Comparison of ENCODE assay signal across 8 cellular contexts in the genomic region with DNA sequence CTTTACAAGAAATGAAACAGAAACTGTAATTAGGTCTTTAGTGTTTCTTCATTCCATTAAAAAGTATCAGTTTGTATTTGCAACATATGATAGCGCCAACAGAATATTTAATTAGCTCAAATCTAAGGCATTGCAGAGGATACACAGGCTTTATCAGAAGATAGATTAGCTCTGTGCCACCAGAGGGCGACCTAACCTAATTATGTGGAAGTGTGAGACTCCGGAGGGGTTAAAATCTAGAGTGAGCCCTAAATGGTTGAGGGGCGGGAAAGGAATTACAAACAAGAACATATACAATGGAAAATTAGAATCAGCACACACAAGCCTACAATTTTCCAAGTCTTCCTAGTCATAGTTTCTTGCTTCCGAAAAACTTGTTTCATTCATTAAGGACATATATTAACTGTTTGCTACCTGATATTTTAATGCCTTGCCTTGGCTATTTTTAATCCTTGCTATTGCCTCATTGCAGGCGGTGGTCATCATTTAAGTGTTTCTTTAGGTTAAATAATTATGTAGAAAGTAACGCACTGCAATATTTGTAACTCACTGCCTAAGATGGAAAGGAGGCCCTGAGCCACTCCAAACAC. TPM values are rescaled to one million over a fixed set of nuclear protein-coding genes. Genes with fewer than 3 reads are reported as not detected.
A peak's percentile ranks its signal among the peaks of the same experiment; 100 is the strongest.
DNase-seq lines count a peak whose midpoint lies in the region; ATAC-seq, FAIRE-seq and TF ChIP-seq lines count a peak whose summit lies in the region.

No MANE protein-coding gene starts in this region.

- H3K9me3 Mint-ChIP-seq in osteocyte (ENCODE audit: unreplicated experiment), result no peaks in the 10 kb centered on the region

- no peaks in the 10 kb centered on the region for H3K36me3 ChIP-seq in A673 (ENCODE audit: insufficient read depth, low read length, poor library complexity, severe bottlenecking)

- peaks cover 2% of the 10 kb centered on the region for H3K27me3 Mint-ChIP-seq in osteocyte (ENCODE audit: unreplicated experiment)

- H3K4me3 Mint-ChIP-seq in osteocyte (ENCODE audit: unreplicated experiment), result no peak overlapping the region

- H3K4me3 ChIP-seq in A673 (ENCODE audit: low read depth, low read length, poor library complexity, severe bottlenecking), result no peak overlapping the region

- peaks cover 3% of the 10 kb centered on the region for H3K27me3 ChIP-seq in A673 (replicated peaks; ENCODE audit: insufficient read depth, low read depth, low read length, poor library complexity)

- no peaks in the 10 kb centered on the region for H3K4me1 ChIP-seq in A673 (ENCODE audit: insufficient read depth, low read length, poor library complexity, severe bottlenecking)

- no TSS peak for BruUV-seq in A673 (replicated peaks; lab: Mats Ljungman, UMichigan)

- no peaks in the 10 kb centered on the region for H3K36me3 Mint-ChIP-seq in osteocyte (ENCODE audit: unreplicated experiment)

- no peak overlapping the region for H3K27ac Mint-ChIP-seq in osteocyte (ENCODE audit: unreplicated experiment)

- no peak for ATAC-seq in HG03439 (IDR thresholded peaks at IDR 0.05; ENCODE audit: unreplicated experiment)

- DNase-seq in A673 (ENCODE audit: low spot score) (peak; percentile 77), GM12892 (ENCODE audit: insufficient read length) (no peak), NCI-H2081 treated with DMSO at 0.1 percent for 48 hours (lab: John Stamatoyannopoulos, UW) (peak; percentile 46), fibroblast of gingiva (ENCODE audit: low read depth) (peak; percentile 30), osteocyte (ENCODE audit: extremely low spot score, unreplicated experiment) (no peak)
- peak; percentile 27 to 29 for DNase-seq in activated CD4-positive, alpha-beta T cell treated with anti-CD3 and anti-CD28 coated beads for 4 hours
- no peak for DNase-seq in effector CD4-positive, alpha-beta T cell

- CTCF ChIA-PET in A673 (lab: Charles Lee), result interaction anchor here (0.6 to 1.6 kb wide), 10 partner anchors 14 to 445 kb away, joined by 3 to 32 read pairs (median 3); no protein-coding TSS in a partner anchor

- TF ChIP-seq CTCF in A673 (conservative IDR thresholded peaks at IDR 0.05; ENCODE audit: low read depth, low read length) (peak; percentile 83), osteocyte (IDR thresholded peaks at IDR 0.05) (peak; percentile 86)

- intact Hi-C loops in A673 (cut with micrococcal nuclease; ENCODE audit: unreplicated experiment), result loop anchor here (2.0 to 10.0 kb wide), 2 partner anchors 208 to 408 kb away; no protein-coding TSS in a partner anchor

- peak; percentile 38 for FAIRE-seq in GM12892 (lab: Jason Lieb, UNC)

- H3K27ac ChIP-seq in A673 (ENCODE audit: low read depth, low read length, poor library complexity, severe bottlenecking), result no peak overlapping the region

- POLR2A ChIA-PET in A673 (lab: Charles Lee; ENCODE audit: low non-redundant PET), result no interaction called here

- TF ChIP-seq POLR2A in GM12892 (IDR thresholded peaks at IDR 0.05; ENCODE audit: low read depth, low read length), result no peak

- H3K9me3 ChIP-seq in A673 (ENCODE audit: low read depth, low read length, poor library complexity, severe bottlenecking), result no peaks in the 10 kb centered on the region

- H3K4me1 Mint-ChIP-seq in osteocyte (ENCODE audit: unreplicated experiment), result peaks cover 3% of the 10 kb centered on the region

RNA-seq across cellular contexts. Expression of a gene that starts 18.0 kb away (rescaled TPM):
- total RNA-seq in A673 (2021) (not detected in 2 replicates), osteocyte (not detected in 2 replicates)
- polyA plus RNA-seq in GM12892 (2012; ENCODE audit: missing spikeins), result 0.49 TPM

Comparison
In these comparisons a context has a peak if more than half of its experiments do, and no peak if none do; other contexts are left out.
1. DNase-seq: peak in A673 (single experiment), NCI-H2081 treated with DMSO at 0.1 percent for 48 hours (single experiment), activated CD4-positive, alpha-beta T cell treated with anti-CD3 and anti-CD28 coated beads for 4 hours (2 of 2) and fibroblast of gingiva (single experiment); none in GM12892 (single experiment), osteocyte (single experiment) and effector CD4-positive, alpha-beta T cell (single experiment).